In genomic region chr6:39839445-39839844, GRCh38 we compare ENCODE assay signal across 14 cellular contexts. TPM values are rescaled to one million over a fixed set of nuclear protein-coding genes. Genes with fewer than 3 reads are reported as not detected.
"Had no signal": no experiment of that assay in that cellular context is flagged by ENCODE, and none has a peak within 500 bp of the region (broad histone marks: within the 10 kb centered on the region; RNA-seq: fewer than 3 reads in every experiment).

No MANE protein-coding gene starts in this region.

- H3K4me3 ChIP-seq: esophagus squamous epithelium, pancreas had no signal

- DNase-seq: activated B cell treated with CpG ODN at 0.5 μM for 24 hours; activated CD4-positive, alpha-beta T cell treated with anti-CD3 and anti-CD28 coated beads, Interleukin-2, amount 10 ng/mL, durations not matched to agents 24 days and 14 days; activated CD8-positive, alpha-beta memory T cell treated with anti-CD3 and anti-CD28 coated beads, Interleukin-2, amount 50 U/mL, for 4 hours; activated CD8-positive, alpha-beta T cell treated with anti-CD3 and anti-CD28 coated beads, Interleukin-2, amount 10 ng/mL, durations not matched to agents 7 days and 5 days; activated gamma-delta T cell treated with Interleukin-2 at 50 U/mL for 16 hours; activated naive CD8-positive, alpha-beta T cell treated with anti-CD3 and anti-CD28 coated beads, Interleukin-2, amount 10 ng/mL, durations not matched to agents 7 days and 5 days; activated T-cell treated with anti-CD3 and anti-CD28 coated beads, Interleukin-2, amount 50 U/mL, for 72 hours; esophagus squamous epithelium; glutamatergic neuron; pancreas; stimulated activated CD4-positive, alpha-beta T cell treated with anti-CD3 and anti-CD28 coated beads, Interleukin-1b, Interleukin-23, amount 100 ng/mL, for 48 hours; stimulated activated naive CD8-positive, alpha-beta T cell treated with anti-CD3 and anti-CD28 coated beads, Interleukin-15, amount 100 ng/mL, for 72 hours; T-helper 2 cell had no signal

- H3K36me3 ChIP-seq: esophagus squamous epithelium, pancreas had no signal

- H3K4me1 ChIP-seq: pancreas had no signal

- H3K9me3 Mint-ChIP-seq: activated B cell treated with CpG ODN at 0.5 μM for 24 hours; activated CD4-positive, alpha-beta T cell treated with anti-CD3 and anti-CD28 coated beads, Interleukin-2, amount 10 ng/mL, durations not matched to agents 24 days and 14 days; activated naive CD8-positive, alpha-beta T cell treated with anti-CD3 and anti-CD28 coated beads, Interleukin-2, amount 10 ng/mL, durations not matched to agents 7 days and 5 days; activated T-cell treated with anti-CD3 and anti-CD28 coated beads, Interleukin-2, amount 50 U/mL, for 72 hours; neural crest cell; stimulated activated naive CD8-positive, alpha-beta T cell treated with anti-CD3 and anti-CD28 coated beads, Interleukin-15, amount 100 ng/mL, for 72 hours had no signal

- H3K27ac Mint-ChIP-seq: activated B cell treated with CpG ODN at 0.5 μM for 24 hours; activated CD4-positive, alpha-beta T cell treated with anti-CD3 and anti-CD28 coated beads, Interleukin-2, amount 10 ng/mL, durations not matched to agents 24 days and 14 days; activated CD8-positive, alpha-beta T cell treated with anti-CD3 and anti-CD28 coated beads, Interleukin-2, amount 10 ng/mL, durations not matched to agents 7 days and 5 days; activated naive CD8-positive, alpha-beta T cell treated with anti-CD3 and anti-CD28 coated beads, Interleukin-2, amount 10 ng/mL, durations not matched to agents 7 days and 5 days; activated T-cell treated with anti-CD3 and anti-CD28 coated beads, Interleukin-2, amount 50 U/mL, for 72 hours had no signal

- H3K27ac ChIP-seq: pancreas had no signal

- H3K27me3 ChIP-seq: esophagus squamous epithelium, pancreas had no signal

- ATAC-seq: activated CD8-positive, alpha-beta T cell treated with anti-CD3 and anti-CD28 coated beads, Interleukin-2, amount 10 ng/mL, durations not matched to agents 7 days and 5 days; activated T-cell treated with anti-CD3 and anti-CD28 coated beads, Interleukin-2, amount 50 U/mL, for 72 hours; pancreas; stimulated activated naive CD8-positive, alpha-beta T cell treated with anti-CD3 and anti-CD28 coated beads, Interleukin-15, amount 100 ng/mL, for 72 hours had no signal

- H3K4me3 Mint-ChIP-seq: activated B cell treated with CpG ODN at 0.5 μM for 24 hours; activated CD4-positive, alpha-beta T cell treated with anti-CD3 and anti-CD28 coated beads, Interleukin-2, amount 10 ng/mL, durations not matched to agents 24 days and 14 days; activated CD8-positive, alpha-beta T cell treated with anti-CD3 and anti-CD28 coated beads, Interleukin-2, amount 10 ng/mL, durations not matched to agents 7 days and 5 days; activated naive CD8-positive, alpha-beta T cell treated with anti-CD3 and anti-CD28 coated beads, Interleukin-2, amount 10 ng/mL, durations not matched to agents 7 days and 5 days; activated T-cell treated with anti-CD3 and anti-CD28 coated beads, Interleukin-2, amount 50 U/mL, for 72 hours; neural crest cell; stimulated activated naive CD8-positive, alpha-beta T cell treated with anti-CD3 and anti-CD28 coated beads, Interleukin-15, amount 100 ng/mL, for 72 hours had no signal

- H3K36me3 Mint-ChIP-seq: activated naive CD8-positive, alpha-beta T cell treated with anti-CD3 and anti-CD28 coated beads, Interleukin-2, amount 10 ng/mL, durations not matched to agents 7 days and 5 days had no signal

- H3K4me1 Mint-ChIP-seq: activated B cell treated with CpG ODN at 0.5 μM for 24 hours; activated naive CD8-positive, alpha-beta T cell treated with anti-CD3 and anti-CD28 coated beads, Interleukin-2, amount 10 ng/mL, durations not matched to agents 7 days and 5 days; stimulated activated naive CD8-positive, alpha-beta T cell treated with anti-CD3 and anti-CD28 coated beads, Interleukin-15, amount 100 ng/mL, for 72 hours had no signal

- H3K9me3 ChIP-seq: esophagus squamous epithelium, pancreas had no signal

RNA-seq across cellular contexts. Expression of gene DAAM2, which starts 47.3 kb away (rescaled TPM):
- total RNA-seq: activated B cell treated with CpG ODN at 0.5 μM for 24 hours; activated CD4-positive, alpha-beta T cell treated with anti-CD3 and anti-CD28 coated beads, Interleukin-2, amount 10 ng/mL, durations not matched to agents 24 days and 14 days; activated CD8-positive, alpha-beta T cell treated with anti-CD3 and anti-CD28 coated beads, Interleukin-2, amount 10 ng/mL, durations not matched to agents 7 days and 5 days; activated naive CD8-positive, alpha-beta T cell treated with anti-CD3 and anti-CD28 coated beads, Interleukin-2, amount 10 ng/mL, durations not matched to agents 7 days and 5 days; activated T-cell treated with anti-CD3 and anti-CD28 coated beads, Interleukin-2, amount 50 U/mL, for 72 hours had no signal
